11 cellular contexts compared by ENCODE assay signal in genomic region chr1:155455588-155456195, GRCh38.
DNase-seq lines count a peak whose midpoint lies in the region; ATAC-seq and TF ChIP-seq lines count a peak whose summit lies in the region.
"Had no signal": no experiment of that assay in that cellular context is flagged by ENCODE, and none has a peak within 500 bp of the region (broad histone marks: within the 10 kb centered on the region; RNA-seq: fewer than 3 reads in every experiment).

No MANE protein-coding gene starts in this region.

- H3K4me3 Mint-ChIP-seq in natural killer cell, result no peak overlapping the region
- H3K4me3 Mint-ChIP-seq in natural killer cell treated with Interleukin-12 subunit alpha and Interleukin-12 subunit beta and Interleukin-15 and Interleukin-18, amount 100 ng/mL, for 72 hours, result no peak overlapping the region

- intact Hi-C loops in natural killer cell (cut with micrococcal nuclease) (no loop called here), left ventricle myocardium inferior (cut with micrococcal nuclease) (no loop called here), left colon (cut with DNase I, micrococcal nuclease) (no loop called here)

- DNase-seq in natural killer cell, result no peak
- no peak for DNase-seq in natural killer cell treated with Interleukin-12 subunit alpha and Interleukin-12 subunit beta and Interleukin-15 and Interleukin-18, amount 100 ng/mL, for 72 hours (ENCODE audit: low spot score)
- DNase-seq in astrocyte of the cerebellum (ENCODE audit: low read depth), result peak; percentile 3
- no peak for DNase-seq in left ventricle myocardium inferior
- no peak for DNase-seq in AML-193 (lab: John Stamatoyannopoulos, UW)
- no peak for DNase-seq in left colon
- no peak for DNase-seq in GOT3 (lab: John Stamatoyannopoulos, UW)
- DNase-seq: activated CD4-positive, alpha-beta T cell treated with anti-CD3 and anti-CD28 coated beads, Interleukin-2, amount 50 U/mL, for 4 hours; activated naive CD4-positive, alpha-beta T cell had no signal

- no peak for TF ChIP-seq CTCF in natural killer cell (IDR thresholded peaks at IDR 0.05)
- no peak for TF ChIP-seq CTCF in astrocyte of the cerebellum (IDR thresholded peaks at IDR 0.05; ENCODE audit: low read depth, low read length, missing control alignments)
- TF ChIP-seq CTCF in left ventricle myocardium inferior (IDR thresholded peaks at IDR 0.05; ENCODE audit: borderline replicate concordance), result no peak

- H3K4me1 Mint-ChIP-seq in natural killer cell, result peaks cover 4 to 5% of the 10 kb centered on the region in 2 donors
- H3K4me1 Mint-ChIP-seq in natural killer cell treated with Interleukin-12 subunit alpha and Interleukin-12 subunit beta and Interleukin-15 and Interleukin-18, amount 100 ng/mL, for 72 hours (ENCODE audit: low read depth in 2 of 2), result peaks cover 0 to 4% of the 10 kb centered on the region in 2 donors

- no peaks in the 10 kb centered on the region for H3K27me3 ChIP-seq in left ventricle myocardium inferior (ENCODE audit: low read depth)
- H3K27me3 ChIP-seq: BLaER1 treated with 17β-estradiol and CSF1 and Interleukin-3, amounts not matched to agents 10 nM and 100 nM had no signal

- no peaks in the 10 kb centered on the region for H3K36me3 Mint-ChIP-seq in natural killer cell
- H3K36me3 Mint-ChIP-seq in natural killer cell treated with Interleukin-12 subunit alpha and Interleukin-12 subunit beta and Interleukin-15 and Interleukin-18, amount 100 ng/mL, for 72 hours, result no peaks in the 10 kb centered on the region

- peak overlapping the region; percentile 28 for H3K27ac ChIP-seq in left ventricle myocardium inferior (replicated peaks)
- H3K27ac ChIP-seq: BLaER1 treated with 17β-estradiol and CSF1 and Interleukin-3, amounts not matched to agents 10 nM and 100 nM had no signal

- H3K4me1 ChIP-seq in left ventricle myocardium inferior, result peaks cover 20% of the 10 kb centered on the region

- in situ Hi-C loops in astrocyte of the cerebellum (cut with HindIII; ENCODE audit: low sequenced_read_pairs), result no loop called here

- H3K9me3 Mint-ChIP-seq in natural killer cell, result no peaks in the 10 kb centered on the region
- no peaks in the 10 kb centered on the region for H3K9me3 Mint-ChIP-seq in natural killer cell treated with Interleukin-12 subunit alpha and Interleukin-12 subunit beta and Interleukin-15 and Interleukin-18, amount 100 ng/mL, for 72 hours

- no peak overlapping the region for H3K4me3 ChIP-seq in astrocyte of the cerebellum (ENCODE audit: low read depth, low read length)
- no peak overlapping the region for H3K4me3 ChIP-seq in left ventricle myocardium inferior
- H3K4me3 ChIP-seq: BLaER1 treated with 17β-estradiol and CSF1 and Interleukin-3, amounts not matched to agents 10 nM and 100 nM had no signal

- peak overlapping the region; percentile 4 to 5 for H3K27ac Mint-ChIP-seq in natural killer cell
- H3K27ac Mint-ChIP-seq in natural killer cell treated with Interleukin-12 subunit alpha and Interleukin-12 subunit beta and Interleukin-15 and Interleukin-18, amount 100 ng/mL, for 72 hours, result no peak overlapping the region

- no peaks in the 10 kb centered on the region for H3K9me3 ChIP-seq in left ventricle myocardium inferior (replicated peaks)
- H3K9me3 ChIP-seq: BLaER1 treated with 17β-estradiol and CSF1 and Interleukin-3, amounts not matched to agents 10 nM and 100 nM had no signal

- no peaks in the 10 kb centered on the region for H3K27me3 Mint-ChIP-seq in natural killer cell (ENCODE audit: low read depth in 2 of 2)
- H3K27me3 Mint-ChIP-seq in natural killer cell treated with Interleukin-12 subunit alpha and Interleukin-12 subunit beta and Interleukin-15 and Interleukin-18, amount 100 ng/mL, for 72 hours, result no peaks in the 10 kb centered on the region

- no peak for ATAC-seq in natural killer cell
- no peak for ATAC-seq in natural killer cell treated with Interleukin-12 subunit alpha and Interleukin-12 subunit beta and Interleukin-15 and Interleukin-18, amount 100 ng/mL, for 72 hours
- no peak for ATAC-seq in HG03460 (IDR thresholded peaks at IDR 0.05; ENCODE audit: unreplicated experiment)
- ATAC-seq in left colon, result no peak

- peaks cover 30% of the 10 kb centered on the region for H3K36me3 ChIP-seq in left ventricle myocardium inferior

Comparison
In these comparisons a context has a peak if more than half of its experiments do, and no peak if none do; other contexts are left out.
1. H3K27ac Mint-ChIP-seq: peak in natural killer cell (2 of 2); none in natural killer cell treated with Interleukin-12 subunit alpha and Interleukin-12 subunit beta and Interleukin-15 and Interleukin-18, amount 100 ng/mL, for 72 hours (0 of 2).